In the genomic region with DNA sequence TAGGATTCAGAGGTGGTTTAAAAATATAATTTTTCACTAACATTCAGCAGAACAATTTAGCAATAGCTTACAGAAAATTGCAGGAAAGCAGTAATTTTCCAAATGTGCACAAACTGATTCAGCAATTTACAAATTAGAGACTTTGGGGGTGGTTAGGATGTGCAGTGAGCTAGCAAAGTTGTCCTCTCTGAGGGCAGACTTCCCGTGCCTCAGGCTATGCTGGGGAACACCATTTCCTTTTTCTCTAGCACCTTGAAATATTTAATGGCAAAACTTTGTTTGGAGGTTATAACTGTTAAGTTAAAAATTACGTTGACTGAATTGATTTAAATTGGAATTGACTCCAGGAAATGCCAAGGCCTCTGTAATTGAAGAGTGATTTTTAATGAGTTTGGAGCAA, we compare ENCODE assay signal across 1 cellular context.
TF ChIP-seq lines count a peak whose summit lies in the region.

No MANE protein-coding gene starts in this region.

TF ChIP-seq in GM23338, 12 proteins besides CTCF, POLR2A, EP300 and RAD21 (continued from another document):
- TF ChIP-seq, protein P1, sequence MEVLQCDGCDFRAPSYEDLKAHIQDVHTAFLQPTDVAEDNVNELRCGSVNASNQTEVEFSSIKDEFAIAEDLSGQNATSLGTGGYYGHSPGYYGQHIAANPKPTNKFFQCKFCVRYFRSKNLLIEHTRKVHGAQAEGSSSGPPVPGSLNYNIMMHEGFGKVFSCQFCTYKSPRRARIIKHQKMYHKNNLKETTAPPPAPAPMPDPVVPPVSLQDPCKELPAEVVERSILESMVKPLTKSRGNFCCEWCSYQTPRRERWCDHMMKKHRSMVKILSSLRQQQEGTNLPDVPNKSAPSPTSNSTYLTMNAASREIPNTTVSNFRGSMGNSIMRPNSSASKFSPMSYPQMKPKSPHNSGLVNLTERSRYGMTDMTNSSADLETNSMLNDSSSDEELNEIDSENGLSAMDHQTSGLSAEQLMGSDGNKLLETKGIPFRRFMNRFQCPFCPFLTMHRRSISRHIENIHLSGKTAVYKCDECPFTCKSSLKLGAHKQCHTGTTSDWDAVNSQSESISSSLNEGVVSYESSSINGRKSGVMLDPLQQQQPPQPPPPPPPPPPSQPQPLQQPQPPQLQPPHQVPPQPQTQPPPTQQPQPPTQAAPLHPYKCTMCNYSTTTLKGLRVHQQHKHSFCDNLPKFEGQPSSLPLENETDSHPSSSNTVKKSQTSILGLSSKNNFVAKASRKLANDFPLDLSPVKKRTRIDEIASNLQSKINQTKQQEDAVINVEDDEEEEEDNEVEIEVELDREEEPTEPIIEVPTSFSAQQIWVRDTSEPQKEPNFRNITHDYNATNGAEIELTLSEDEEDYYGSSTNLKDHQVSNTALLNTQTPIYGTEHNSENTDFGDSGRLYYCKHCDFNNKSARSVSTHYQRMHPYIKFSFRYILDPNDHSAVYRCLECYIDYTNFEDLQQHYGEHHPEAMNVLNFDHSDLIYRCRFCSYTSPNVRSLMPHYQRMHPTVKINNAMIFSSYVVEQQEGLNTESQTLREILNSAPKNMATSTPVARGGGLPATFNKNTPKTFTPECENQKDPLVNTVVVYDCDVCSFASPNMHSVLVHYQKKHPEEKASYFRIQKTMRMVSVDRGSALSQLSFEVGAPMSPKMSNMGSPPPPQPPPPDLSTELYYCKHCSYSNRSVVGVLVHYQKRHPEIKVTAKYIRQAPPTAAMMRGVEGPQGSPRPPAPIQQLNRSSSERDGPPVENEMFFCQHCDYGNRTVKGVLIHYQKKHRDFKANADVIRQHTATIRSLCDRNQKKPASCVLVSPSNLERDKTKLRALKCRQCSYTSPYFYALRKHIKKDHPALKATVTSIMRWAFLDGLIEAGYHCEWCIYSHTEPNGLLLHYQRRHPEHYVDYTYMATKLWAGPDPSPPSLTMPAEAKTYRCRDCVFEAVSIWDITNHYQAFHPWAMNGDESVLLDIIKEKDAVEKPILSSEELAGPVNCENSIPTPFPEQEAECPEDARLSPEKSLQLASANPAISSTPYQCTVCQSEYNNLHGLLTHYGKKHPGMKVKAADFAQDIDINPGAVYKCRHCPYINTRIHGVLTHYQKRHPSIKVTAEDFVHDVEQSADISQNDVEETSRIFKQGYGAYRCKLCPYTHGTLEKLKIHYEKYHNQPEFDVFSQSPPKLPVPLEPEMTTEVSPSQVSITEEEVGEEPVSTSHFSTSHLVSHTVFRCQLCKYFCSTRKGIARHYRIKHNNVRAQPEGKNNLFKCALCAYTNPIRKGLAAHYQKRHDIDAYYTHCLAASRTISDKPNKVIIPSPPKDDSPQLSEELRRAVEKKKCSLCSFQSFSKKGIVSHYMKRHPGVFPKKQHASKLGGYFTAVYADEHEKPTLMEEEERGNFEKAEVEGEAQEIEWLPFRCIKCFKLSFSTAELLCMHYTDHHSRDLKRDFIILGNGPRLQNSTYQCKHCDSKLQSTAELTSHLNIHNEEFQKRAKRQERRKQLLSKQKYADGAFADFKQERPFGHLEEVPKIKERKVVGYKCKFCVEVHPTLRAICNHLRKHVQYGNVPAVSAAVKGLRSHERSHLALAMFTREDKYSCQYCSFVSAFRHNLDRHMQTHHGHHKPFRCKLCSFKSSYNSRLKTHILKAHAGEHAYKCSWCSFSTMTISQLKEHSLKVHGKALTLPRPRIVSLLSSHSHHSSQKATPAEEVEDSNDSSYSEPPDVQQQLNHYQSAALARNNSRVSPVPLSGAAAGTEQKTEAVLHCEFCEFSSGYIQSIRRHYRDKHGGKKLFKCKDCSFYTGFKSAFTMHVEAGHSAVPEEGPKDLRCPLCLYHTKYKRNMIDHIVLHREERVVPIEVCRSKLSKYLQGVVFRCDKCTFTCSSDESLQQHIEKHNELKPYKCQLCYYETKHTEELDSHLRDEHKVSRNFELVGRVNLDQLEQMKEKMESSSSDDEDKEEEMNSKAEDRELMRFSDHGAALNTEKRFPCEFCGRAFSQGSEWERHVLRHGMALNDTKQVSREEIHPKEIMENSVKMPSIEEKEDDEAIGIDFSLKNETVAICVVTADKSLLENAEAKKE (CRISPR knock-in tag; IDR thresholded peaks at IDR 0.05), result no peak
- no peak for TF ChIP-seq ZNF331 (CRISPR knock-in tag; IDR thresholded peaks at IDR 0.05; ENCODE audit: low read depth)
- no peak for TF ChIP-seq NANOG (IDR thresholded peaks at IDR 0.05; ENCODE audit: borderline replicate concordance)
- no peak for TF ChIP-seq STAT1 (IDR thresholded peaks at IDR 0.05; ENCODE audit: unreplicated experiment)
- TF ChIP-seq POLR2AphosphoS5 (IDR thresholded peaks at IDR 0.05; ENCODE audit: low read depth), result no peak
- TF ChIP-seq EZH2phosphoT487 (IDR thresholded peaks at IDR 0.05; ENCODE audit: unreplicated experiment), result no peak
- TF ChIP-seq, protein P2, sequence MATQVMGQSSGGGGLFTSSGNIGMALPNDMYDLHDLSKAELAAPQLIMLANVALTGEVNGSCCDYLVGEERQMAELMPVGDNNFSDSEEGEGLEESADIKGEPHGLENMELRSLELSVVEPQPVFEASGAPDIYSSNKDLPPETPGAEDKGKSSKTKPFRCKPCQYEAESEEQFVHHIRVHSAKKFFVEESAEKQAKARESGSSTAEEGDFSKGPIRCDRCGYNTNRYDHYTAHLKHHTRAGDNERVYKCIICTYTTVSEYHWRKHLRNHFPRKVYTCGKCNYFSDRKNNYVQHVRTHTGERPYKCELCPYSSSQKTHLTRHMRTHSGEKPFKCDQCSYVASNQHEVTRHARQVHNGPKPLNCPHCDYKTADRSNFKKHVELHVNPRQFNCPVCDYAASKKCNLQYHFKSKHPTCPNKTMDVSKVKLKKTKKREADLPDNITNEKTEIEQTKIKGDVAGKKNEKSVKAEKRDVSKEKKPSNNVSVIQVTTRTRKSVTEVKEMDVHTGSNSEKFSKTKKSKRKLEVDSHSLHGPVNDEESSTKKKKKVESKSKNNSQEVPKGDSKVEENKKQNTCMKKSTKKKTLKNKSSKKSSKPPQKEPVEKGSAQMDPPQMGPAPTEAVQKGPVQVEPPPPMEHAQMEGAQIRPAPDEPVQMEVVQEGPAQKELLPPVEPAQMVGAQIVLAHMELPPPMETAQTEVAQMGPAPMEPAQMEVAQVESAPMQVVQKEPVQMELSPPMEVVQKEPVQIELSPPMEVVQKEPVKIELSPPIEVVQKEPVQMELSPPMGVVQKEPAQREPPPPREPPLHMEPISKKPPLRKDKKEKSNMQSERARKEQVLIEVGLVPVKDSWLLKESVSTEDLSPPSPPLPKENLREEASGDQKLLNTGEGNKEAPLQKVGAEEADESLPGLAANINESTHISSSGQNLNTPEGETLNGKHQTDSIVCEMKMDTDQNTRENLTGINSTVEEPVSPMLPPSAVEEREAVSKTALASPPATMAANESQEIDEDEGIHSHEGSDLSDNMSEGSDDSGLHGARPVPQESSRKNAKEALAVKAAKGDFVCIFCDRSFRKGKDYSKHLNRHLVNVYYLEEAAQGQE (IDR thresholded peaks at IDR 0.05; ENCODE audit: unreplicated experiment), result no peak
- TF ChIP-seq JUNB (IDR thresholded peaks at IDR 0.05; ENCODE audit: unreplicated experiment), result no peak
- TF ChIP-seq ZNF114 (CRISPR knock-in tag; IDR thresholded peaks at IDR 0.05), result no peak
- TF ChIP-seq CREB1 (CRISPR knock-in tag; IDR thresholded peaks at IDR 0.05; ENCODE audit: low read depth), result no peak
